In the genomic region with DNA sequence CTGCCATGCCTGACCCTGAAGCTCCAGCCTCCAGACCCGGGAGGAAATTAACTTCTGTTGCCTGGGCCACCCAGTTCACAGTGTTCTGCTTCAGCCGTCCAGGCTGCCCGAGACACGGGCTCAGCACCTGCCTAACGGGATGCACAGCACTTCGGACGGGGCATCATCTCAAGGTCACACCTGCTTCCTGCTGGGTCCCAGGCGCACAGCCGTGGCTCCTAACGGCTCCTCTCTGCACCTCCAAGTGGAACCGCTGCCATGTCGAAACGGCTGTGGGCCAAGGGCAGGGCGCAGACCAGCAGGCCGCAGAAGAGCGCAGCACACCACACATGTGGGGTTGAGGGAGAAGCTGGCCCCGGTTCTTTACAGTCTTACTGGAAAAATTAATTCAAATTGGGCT, we compare ENCODE assay signal across 21 cellular contexts.
"Had no signal": no experiment of that assay in that cellular context is flagged by ENCODE, and none has a peak within 500 bp of the region (broad histone marks: within the 10 kb centered on the region; RNA-seq: fewer than 3 reads in every experiment).

No MANE protein-coding gene starts in this region.

- DNase-seq: effector memory CD8-positive, alpha-beta T cell; erythroblast; foreskin keratinocyte; immature natural killer cell; left cardiac atrium; left ventricle myocardium inferior; naive thymus-derived CD4-positive, alpha-beta T cell; nephron progenitor cell; stimulated activated CD4-positive, alpha-beta T cell treated with anti-CD3 and anti-CD28 coated beads, Interleukin-15, amount 100 ng/mL, for 24 hours; stimulated activated CD4-positive, alpha-beta T cell treated with anti-CD3 and anti-CD28 coated beads, Interleukin-1b, Interleukin-23, amount 100 ng/mL, for 48 hours; stimulated activated CD4-positive, alpha-beta T cell treated with anti-CD3 and anti-CD28 coated beads, Interleukin-4, amount 100 ng/mL, for 4 hours; stimulated activated naive B cell treated with anti-CD40 and anti-IgM and Interleukin-4, amounts not matched to agents 10 μg/mL and 1 μg/mL and 100 μg/mL, for 72 hours; stimulated activated naive CD8-positive, alpha-beta T cell treated with anti-CD3 and anti-CD28 coated beads, Interleukin-15, amount 100 ng/mL, for 72 hours; testis had no signal

- H3K4me1 ChIP-seq: foreskin keratinocyte, left ventricle myocardium inferior, testis had no signal

- H3K27me3 Mint-ChIP-seq: dendritic cell treated with granulocyte-macrophage colony-stimulating factor and Interleukin-4, amounts not matched to agents 40 ng/mL and 50 ng/mL, for 4 days; effector memory CD8-positive, alpha-beta T cell; naive thymus-derived CD4-positive, alpha-beta T cell; stimulated activated naive B cell treated with anti-CD40 and anti-IgM and Interleukin-4, amounts not matched to agents 10 μg/mL and 1 μg/mL and 100 μg/mL, for 72 hours; stimulated activated naive CD8-positive, alpha-beta T cell treated with anti-CD3 and anti-CD28 coated beads, Interleukin-15, amount 100 ng/mL, for 72 hours had no signal

- H3K36me3 ChIP-seq: left ventricle myocardium inferior had no signal

- H3K27ac Mint-ChIP-seq: dendritic cell treated with granulocyte-macrophage colony-stimulating factor and Interleukin-4, amounts not matched to agents 40 ng/mL and 50 ng/mL, for 4 days; immature natural killer cell; stimulated activated naive B cell treated with anti-CD40 and anti-IgM and Interleukin-4, amounts not matched to agents 10 μg/mL and 1 μg/mL and 100 μg/mL, for 72 hours; stimulated activated naive CD8-positive, alpha-beta T cell treated with anti-CD3 and anti-CD28 coated beads, Interleukin-15, amount 100 ng/mL, for 72 hours had no signal

- H3K27ac ChIP-seq: foreskin keratinocyte, left ventricle myocardium inferior, neutrophil, testis, tibial nerve had no signal

- H3K4me3 Mint-ChIP-seq: dendritic cell treated with granulocyte-macrophage colony-stimulating factor and Interleukin-4, amounts not matched to agents 40 ng/mL and 50 ng/mL, for 4 days; effector memory CD8-positive, alpha-beta T cell; immature natural killer cell; naive thymus-derived CD4-positive, alpha-beta T cell; nephron progenitor cell; stimulated activated naive B cell treated with anti-CD40 and anti-IgM and Interleukin-4, amounts not matched to agents 10 μg/mL and 1 μg/mL and 100 μg/mL, for 72 hours; stimulated activated naive CD8-positive, alpha-beta T cell treated with anti-CD3 and anti-CD28 coated beads, Interleukin-15, amount 100 ng/mL, for 72 hours had no signal

- H3K4me3 ChIP-seq: left ventricle myocardium inferior, testis, tibial nerve had no signal

- H3K9me3 Mint-ChIP-seq: dendritic cell treated with granulocyte-macrophage colony-stimulating factor and Interleukin-4, amounts not matched to agents 40 ng/mL and 50 ng/mL, for 4 days; effector memory CD8-positive, alpha-beta T cell; immature natural killer cell; stimulated activated naive B cell treated with anti-CD40 and anti-IgM and Interleukin-4, amounts not matched to agents 10 μg/mL and 1 μg/mL and 100 μg/mL, for 72 hours; stimulated activated naive CD8-positive, alpha-beta T cell treated with anti-CD3 and anti-CD28 coated beads, Interleukin-15, amount 100 ng/mL, for 72 hours had no signal

- H3K9me3 ChIP-seq: left ventricle myocardium inferior, neutrophil, testis, tibial nerve had no signal

- FAIRE-seq: colon, endothelial cell of umbilical vein, keratinocyte had no signal

- ATAC-seq: effector memory CD8-positive, alpha-beta T cell; foreskin keratinocyte; left cardiac atrium; naive thymus-derived CD4-positive, alpha-beta T cell; right cardiac atrium; stimulated activated naive B cell treated with anti-CD40 and anti-IgM and Interleukin-4, amounts not matched to agents 10 μg/mL and 1 μg/mL and 100 μg/mL, for 72 hours; stimulated activated naive CD8-positive, alpha-beta T cell treated with anti-CD3 and anti-CD28 coated beads, Interleukin-15, amount 100 ng/mL, for 72 hours had no signal

- H3K27me3 ChIP-seq: foreskin keratinocyte, neutrophil, testis, tibial nerve had no signal
